In the genomic region with DNA sequence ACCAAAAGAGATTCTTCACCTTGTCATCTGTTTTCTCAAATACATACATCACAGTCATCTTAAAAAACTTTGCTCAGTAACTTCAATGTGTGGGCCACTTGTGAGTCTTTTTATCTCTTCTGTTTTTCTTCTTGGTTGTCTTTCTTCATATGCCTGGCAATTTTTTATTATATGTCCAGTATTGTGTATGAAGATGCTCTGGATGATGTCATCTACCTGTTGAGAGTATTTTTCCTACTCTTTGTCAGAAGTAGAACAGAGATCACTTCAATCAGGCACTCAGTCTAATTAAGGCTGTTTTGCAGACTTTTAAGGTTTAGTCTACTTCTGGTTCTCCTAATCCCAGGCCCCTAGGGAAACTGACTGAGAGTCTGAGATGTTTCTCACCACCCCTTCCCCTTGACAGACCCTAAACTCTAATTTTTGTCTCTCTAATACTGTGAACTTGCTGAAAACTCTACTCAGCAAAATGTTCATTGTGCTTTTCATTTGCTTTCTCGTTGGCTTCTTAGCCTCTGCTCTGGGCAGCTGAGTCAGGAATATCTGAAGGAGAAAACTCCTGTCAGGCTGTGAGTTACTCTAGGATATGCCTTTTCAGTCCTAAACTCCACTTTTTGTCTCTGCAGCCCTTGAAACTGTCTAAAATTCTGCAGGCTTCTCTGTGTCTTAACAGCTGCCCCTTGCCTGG, we compare ENCODE assay signal across 16 cellular contexts. TPM values are rescaled to one million over a fixed set of nuclear protein-coding genes. Genes with fewer than 3 reads are reported as not detected.
A peak's percentile ranks its signal among the peaks of the same experiment; 100 is the strongest.
DNase-seq lines count a peak whose midpoint lies in the region; ATAC-seq and TF ChIP-seq lines count a peak whose summit lies in the region.
"Had no signal": no experiment of that assay in that cellular context is flagged by ENCODE, and none has a peak within 500 bp of the region (broad histone marks: within the 10 kb centered on the region; RNA-seq: fewer than 3 reads in every experiment).

No MANE protein-coding gene starts in this region.

- POLR2A ChIA-PET in activated CD4-positive, alpha-beta T cell treated with anti-CD3 and anti-CD28 coated beads, Interleukin-2, amount 10 ng/mL, durations not matched to agents 7 days and 5 days (lab: Charles Lee): no interaction called here
- POLR2A ChIA-PET in WTC11 (lab: Charles Lee): no interaction called here

- CTCF ChIA-PET in activated CD4-positive, alpha-beta T cell treated with anti-CD3 and anti-CD28 coated beads, Interleukin-2, amount 10 ng/mL, durations not matched to agents 7 days and 5 days (lab: Charles Lee): interaction anchor here (0.6 to 0.8 kb wide), 4 partner anchors 15 to 497 kb away, joined by 3 to 4 read pairs (median 4); no protein-coding TSS in a partner anchor
- CTCF ChIA-PET in WTC11 (lab: Charles Lee): interaction anchor here (0.8 to 3.1 kb wide), 3 partner anchors 9 to 40 kb away, joined by 3 to 28 read pairs (median 3); no protein-coding TSS in a partner anchor

- intact Hi-C loops in activated CD4-positive, alpha-beta T cell treated with anti-CD3 and anti-CD28 coated beads, Interleukin-2, amount 10 ng/mL, durations not matched to agents 24 days and 14 days (cut with micrococcal nuclease): no loop called here

- H3K36me3 Mint-ChIP-seq in activated CD4-positive, alpha-beta T cell treated with anti-CD3 and anti-CD28 coated beads, Interleukin-2, amount 10 ng/mL, durations not matched to agents 24 days and 14 days (ENCODE audit: low read depth): no peaks in the 10 kb centered on the region
- no peaks in the 10 kb centered on the region for H3K36me3 Mint-ChIP-seq in activated CD4-positive, alpha-beta T cell treated with anti-CD3 and anti-CD28 coated beads, Interleukin-2, amount 10 ng/mL, durations not matched to agents 7 days and 5 days (ENCODE audit: low read depth)
- H3K36me3 Mint-ChIP-seq in WTC11: no peaks in the 10 kb centered on the region
- H3K36me3 Mint-ChIP-seq in type B pancreatic cell: no peaks in the 10 kb centered on the region

- WGBS in mesodermal cell (ENCODE audit: insufficient coverage in 2 of 2), 2 experiments: 67% methylated on average over 1 of the region's 1 CpG; no CpG with 5 or more reads in 1 of the 2 experiments

- peak overlapping the region; percentile 51 for H3K27ac ChIP-seq in mesodermal cell (ENCODE audit: low read depth, low read length, severe bottlenecking)
- H3K27ac ChIP-seq: PC-9 had no signal

- no peaks in the 10 kb centered on the region for H3K4me1 Mint-ChIP-seq in activated CD4-positive, alpha-beta T cell treated with anti-CD3 and anti-CD28 coated beads, Interleukin-2, amount 10 ng/mL, durations not matched to agents 24 days and 14 days
- no peaks in the 10 kb centered on the region for H3K4me1 Mint-ChIP-seq in activated CD4-positive, alpha-beta T cell treated with anti-CD3 and anti-CD28 coated beads, Interleukin-2, amount 10 ng/mL, durations not matched to agents 7 days and 5 days
- H3K4me1 Mint-ChIP-seq in WTC11 (peaks cover 50% of the 10 kb centered on the region), type B pancreatic cell (ENCODE audit: unreplicated experiment) (peaks cover 35% of the 10 kb centered on the region)
- H3K4me1 Mint-ChIP-seq: B cell had no signal

- no peaks in the 10 kb centered on the region for H3K9me3 ChIP-seq in mesodermal cell (ENCODE audit: control insufficient read depth, low read length)
- H3K9me3 ChIP-seq: Caco-2 had no signal

- H3K27ac Mint-ChIP-seq in activated CD4-positive, alpha-beta T cell treated with anti-CD3 and anti-CD28 coated beads, Interleukin-2, amount 10 ng/mL, durations not matched to agents 24 days and 14 days: no peak overlapping the region
- H3K27ac Mint-ChIP-seq in activated CD4-positive, alpha-beta T cell treated with anti-CD3 and anti-CD28 coated beads, Interleukin-2, amount 10 ng/mL, durations not matched to agents 7 days and 5 days: no peak overlapping the region
- H3K27ac Mint-ChIP-seq in WTC11 (peak overlapping the region; percentile 11), type B pancreatic cell (peak overlapping the region; percentile 3)
- H3K27ac Mint-ChIP-seq: B cell had no signal

- H3K27me3 Mint-ChIP-seq in activated CD4-positive, alpha-beta T cell treated with anti-CD3 and anti-CD28 coated beads, Interleukin-2, amount 10 ng/mL, durations not matched to agents 24 days and 14 days: peaks cover 24% of the 10 kb centered on the region
- H3K27me3 Mint-ChIP-seq in activated CD4-positive, alpha-beta T cell treated with anti-CD3 and anti-CD28 coated beads, Interleukin-2, amount 10 ng/mL, durations not matched to agents 7 days and 5 days: peaks cover 14% of the 10 kb centered on the region
- H3K27me3 Mint-ChIP-seq in WTC11 (ENCODE audit: low read depth) (no peaks in the 10 kb centered on the region; the same call in none of the 2 replicates), type B pancreatic cell (no peaks in the 10 kb centered on the region)

- ATAC-seq in WTC11: no peak
- ATAC-seq in HG02852 (IDR thresholded peaks at IDR 0.05; ENCODE audit: unreplicated experiment): no peak

- TF ChIP-seq CTCF in WTC11 (IDR thresholded peaks at IDR 0.05) (no peak), type B pancreatic cell (conservative IDR thresholded peaks at IDR 0.05) (no peak)

- peaks cover 17% of the 10 kb centered on the region for H3K4me1 ChIP-seq in mesodermal cell (ENCODE audit: control insufficient read depth, insufficient read depth, low read length, poor library complexity, severe bottlenecking)
- H3K4me1 ChIP-seq: Caco-2 had no signal

- no peaks in the 10 kb centered on the region for H3K9me3 Mint-ChIP-seq in activated CD4-positive, alpha-beta T cell treated with anti-CD3 and anti-CD28 coated beads, Interleukin-2, amount 10 ng/mL, durations not matched to agents 24 days and 14 days
- H3K9me3 Mint-ChIP-seq in activated CD4-positive, alpha-beta T cell treated with anti-CD3 and anti-CD28 coated beads, Interleukin-2, amount 10 ng/mL, durations not matched to agents 7 days and 5 days: no peaks in the 10 kb centered on the region
- no peaks in the 10 kb centered on the region for H3K9me3 Mint-ChIP-seq in WTC11
- H3K9me3 Mint-ChIP-seq in type B pancreatic cell: no peaks in the 10 kb centered on the region

- H3K4me3 ChIP-seq in mesodermal cell (ENCODE audit: extremely low read depth, insufficient read depth, low read length, poor library complexity, severe bottlenecking): no peak overlapping the region
- H3K4me3 ChIP-seq: PC-9 had no signal

- H3K36me3 ChIP-seq in mesodermal cell (ENCODE audit: control insufficient read depth, insufficient read depth, low read length): no peaks in the 10 kb centered on the region

- no peak overlapping the region for H3K4me3 Mint-ChIP-seq in activated CD4-positive, alpha-beta T cell treated with anti-CD3 and anti-CD28 coated beads, Interleukin-2, amount 10 ng/mL, durations not matched to agents 24 days and 14 days
- H3K4me3 Mint-ChIP-seq in activated CD4-positive, alpha-beta T cell treated with anti-CD3 and anti-CD28 coated beads, Interleukin-2, amount 10 ng/mL, durations not matched to agents 7 days and 5 days: no peak overlapping the region
- H3K4me3 Mint-ChIP-seq in WTC11: no peak overlapping the region
- H3K4me3 Mint-ChIP-seq in type B pancreatic cell: no peak overlapping the region
- H3K4me3 Mint-ChIP-seq: B cell had no signal

- peak; percentile 40 for DNase-seq in activated CD4-positive, alpha-beta T cell treated with anti-CD3 and anti-CD28 coated beads, Interleukin-2, amount 10 ng/mL, durations not matched to agents 24 days and 14 days
- DNase-seq in activated CD4-positive, alpha-beta T cell treated with anti-CD3 and anti-CD28 coated beads, Interleukin-2, amount 10 ng/mL, durations not matched to agents 7 days and 5 days: no peak
- DNase-seq in WTC11 (ENCODE audit: low spot score) (no peak), type B pancreatic cell (ENCODE audit: extremely low spot score, unreplicated experiment) (no peak), GM19240 (ENCODE audit: insufficient read length, low spot score) (no peak)
- no peak for DNase-seq in activated CD4-positive, CD25-positive, alpha-beta regulatory T cell (lab: John Stamatoyannopoulos, UW)
- DNase-seq: Caco-2, H7, NCI-H1105, NCI-H2081, NCI-H510A, NCI-H748 treated with DMSO at 0.1 percent for 48 hours, PC-9 had no signal

TF ChIP-seq in WTC11, 78 proteins besides CTCF, POLR2A, EP300 and RAD21:
- TF ChIP-seq, protein P1, sequence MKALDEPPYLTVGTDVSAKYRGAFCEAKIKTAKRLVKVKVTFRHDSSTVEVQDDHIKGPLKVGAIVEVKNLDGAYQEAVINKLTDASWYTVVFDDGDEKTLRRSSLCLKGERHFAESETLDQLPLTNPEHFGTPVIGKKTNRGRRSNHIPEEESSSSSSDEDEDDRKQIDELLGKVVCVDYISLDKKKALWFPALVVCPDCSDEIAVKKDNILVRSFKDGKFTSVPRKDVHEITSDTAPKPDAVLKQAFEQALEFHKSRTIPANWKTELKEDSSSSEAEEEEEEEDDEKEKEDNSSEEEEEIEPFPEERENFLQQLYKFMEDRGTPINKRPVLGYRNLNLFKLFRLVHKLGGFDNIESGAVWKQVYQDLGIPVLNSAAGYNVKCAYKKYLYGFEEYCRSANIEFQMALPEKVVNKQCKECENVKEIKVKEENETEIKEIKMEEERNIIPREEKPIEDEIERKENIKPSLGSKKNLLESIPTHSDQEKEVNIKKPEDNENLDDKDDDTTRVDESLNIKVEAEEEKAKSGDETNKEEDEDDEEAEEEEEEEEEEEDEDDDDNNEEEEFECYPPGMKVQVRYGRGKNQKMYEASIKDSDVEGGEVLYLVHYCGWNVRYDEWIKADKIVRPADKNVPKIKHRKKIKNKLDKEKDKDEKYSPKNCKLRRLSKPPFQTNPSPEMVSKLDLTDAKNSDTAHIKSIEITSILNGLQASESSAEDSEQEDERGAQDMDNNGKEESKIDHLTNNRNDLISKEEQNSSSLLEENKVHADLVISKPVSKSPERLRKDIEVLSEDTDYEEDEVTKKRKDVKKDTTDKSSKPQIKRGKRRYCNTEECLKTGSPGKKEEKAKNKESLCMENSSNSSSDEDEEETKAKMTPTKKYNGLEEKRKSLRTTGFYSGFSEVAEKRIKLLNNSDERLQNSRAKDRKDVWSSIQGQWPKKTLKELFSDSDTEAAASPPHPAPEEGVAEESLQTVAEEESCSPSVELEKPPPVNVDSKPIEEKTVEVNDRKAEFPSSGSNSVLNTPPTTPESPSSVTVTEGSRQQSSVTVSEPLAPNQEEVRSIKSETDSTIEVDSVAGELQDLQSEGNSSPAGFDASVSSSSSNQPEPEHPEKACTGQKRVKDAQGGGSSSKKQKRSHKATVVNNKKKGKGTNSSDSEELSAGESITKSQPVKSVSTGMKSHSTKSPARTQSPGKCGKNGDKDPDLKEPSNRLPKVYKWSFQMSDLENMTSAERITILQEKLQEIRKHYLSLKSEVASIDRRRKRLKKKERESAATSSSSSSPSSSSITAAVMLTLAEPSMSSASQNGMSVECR (CRISPR knock-in tag; IDR thresholded peaks at IDR 0.05; ENCODE audit: borderline replicate concordance): no peak

RNA-seq across cellular contexts. Expression of a gene that starts 33.0 kb away (rescaled TPM):
- 2.8 and 4.0 TPM in 2 replicates for total RNA-seq in activated CD4-positive, alpha-beta T cell treated with anti-CD3 and anti-CD28 coated beads, Interleukin-2, amount 10 ng/mL, durations not matched to agents 24 days and 14 days
- 1 to 10 TPM; 1.9 TPM for total RNA-seq in activated CD4-positive, alpha-beta T cell treated with anti-CD3 and anti-CD28 coated beads, Interleukin-2, amount 10 ng/mL, durations not matched to agents 7 days and 5 days
- total RNA-seq in WTC11 (2021) (6.0 to 9.1 TPM (median 7.6 TPM) in 3 replicates), type B pancreatic cell (ENCODE audit: low replicate concordance) (4.1 and 10.4 TPM in 2 replicates)
- 9.3 TPM for polyA plus RNA-seq in mesodermal cell (2013, experiment 1 of 2)
- 9.4 TPM for polyA plus RNA-seq in mesodermal cell (2013, experiment 2 of 2)

Comparison
In these comparisons a context has a peak if more than half of its experiments do, and no peak if none do; other contexts are left out.
1. H3K27ac Mint-ChIP-seq: peak in WTC11 (single experiment) and type B pancreatic cell (single experiment); none in activated CD4-positive, alpha-beta T cell treated with anti-CD3 and anti-CD28 coated beads, Interleukin-2, amount 10 ng/mL, durations not matched to agents 24 days and 14 days (single experiment) and activated CD4-positive, alpha-beta T cell treated with anti-CD3 and anti-CD28 coated beads, Interleukin-2, amount 10 ng/mL, durations not matched to agents 7 days and 5 days (single experiment).